In the genomic region with DNA sequence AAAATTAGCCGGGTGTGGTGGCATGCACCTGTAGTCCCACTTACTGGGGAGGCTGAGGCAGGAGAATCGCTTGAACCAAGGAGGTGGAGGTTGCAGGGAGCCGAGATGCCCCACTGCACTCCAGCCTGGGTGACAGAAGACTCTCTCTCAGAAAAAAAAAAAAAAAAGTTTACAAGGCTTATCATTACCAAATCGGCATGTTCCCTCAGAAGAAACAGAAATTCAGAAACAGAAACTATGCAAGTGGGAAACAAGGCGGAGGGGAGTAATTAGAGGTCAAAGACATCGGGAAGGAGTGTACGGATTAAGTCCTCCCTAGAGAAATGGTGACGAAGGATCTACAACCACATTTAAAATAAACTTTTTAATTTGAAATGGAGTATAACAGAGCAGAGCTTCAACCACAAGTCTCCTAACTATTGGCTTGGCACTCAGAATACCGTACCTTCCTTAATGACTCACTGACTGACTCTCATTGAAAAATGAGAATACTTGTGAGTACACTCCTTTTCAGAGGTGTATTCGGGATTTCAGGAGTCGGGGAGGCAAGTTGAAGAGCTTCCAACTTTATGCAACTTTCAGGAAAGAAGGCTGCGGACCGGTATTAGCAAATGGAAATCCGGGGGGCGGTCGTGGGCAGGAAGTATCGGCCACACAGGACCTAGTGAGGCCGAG, we compare ENCODE assay signal across 8 cellular contexts. TPM values are rescaled to one million over a fixed set of nuclear protein-coding genes. Genes with fewer than 3 reads are reported as not detected.
DNase-seq lines count a peak whose midpoint lies in the region; ATAC-seq and TF ChIP-seq lines count a peak whose summit lies in the region.

No MANE protein-coding gene starts in this region.

- no peak for TF ChIP-seq CTCF in GM06990 (IDR thresholded peaks at IDR 0.05; ENCODE audit: insufficient read depth, low read length, poor library complexity, severe bottlenecking)
- TF ChIP-seq CTCF in esophagus squamous epithelium (IDR thresholded peaks at IDR 0.05), result no peak
- no peak for TF ChIP-seq CTCF in neural cell (IDR thresholded peaks at IDR 0.05; ENCODE audit: poor library complexity, severe bottlenecking)

- H3K9ac ChIP-seq in neural cell (ENCODE audit: low read length), result peak overlapping the region; percentile 81

- ATAC-seq in HG03060 (IDR thresholded peaks at IDR 0.05; ENCODE audit: low read depth, unreplicated experiment) (peak; percentile 10), HG03378 (IDR thresholded peaks at IDR 0.05; ENCODE audit: unreplicated experiment) (no peak), HG03159 (IDR thresholded peaks at IDR 0.05; ENCODE audit: unreplicated experiment) (no peak)

- H3K4me3 ChIP-seq in GM06990 (replicated peaks; ENCODE audit: low read depth, low read length) (peak overlapping the region; percentile 93), esophagus squamous epithelium (peak overlapping the region; percentile 76 to 93 (median 87)), neural cell (ENCODE audit: low read length) (peak overlapping the region; percentile 85)

- intact Hi-C loops in esophagus squamous epithelium (cut with DNase I), result no loop called here

- no peaks in the 10 kb centered on the region for H3K79me2 ChIP-seq in neural cell (replicated peaks; ENCODE audit: insufficient read depth, low read length)

- H3K36me3 ChIP-seq in GM06990 (ENCODE audit: control insufficient read depth, insufficient read depth, low read length) (no peaks in the 10 kb centered on the region), esophagus squamous epithelium (peaks cover 0 to 23% (median 0%) of the 10 kb centered on the region in 3 donors), neural cell (ENCODE audit: insufficient read depth, low read length) (no peaks in the 10 kb centered on the region)

- H3K9me3 ChIP-seq in esophagus squamous epithelium (no peaks in the 10 kb centered on the region), neural cell (ENCODE audit: low read length) (no peaks in the 10 kb centered on the region)

- H3K9me2 ChIP-seq in neural cell (ENCODE audit: insufficient read depth, low read length), result no peaks in the 10 kb centered on the region

- H3K27me3 ChIP-seq in GM06990 (replicated peaks; ENCODE audit: control insufficient read depth, insufficient read depth, low read length) (no peaks in the 10 kb centered on the region), esophagus squamous epithelium (no peaks in the 10 kb centered on the region), neural cell (ENCODE audit: insufficient read depth, low read depth, low read length) (no peaks in the 10 kb centered on the region)

- no peak for TF ChIP-seq EP300 in neural cell (conservative IDR thresholded peaks at IDR 0.05; ENCODE audit: poor library complexity, severe bottlenecking)

- 10 to 12% methylated on average over 18 of the region's 18 CpGs for WGBS in esophagus squamous epithelium, 2 donors

- H3F3A ChIP-seq in neural cell (ENCODE audit: insufficient read depth, low read length, poor library complexity, severe bottlenecking), result no peaks in the 10 kb centered on the region

- peak overlapping the region; percentile 91 for H2AFZ ChIP-seq in neural cell (ENCODE audit: low read depth, low read length)

- H3K4me1 ChIP-seq in esophagus squamous epithelium, result peaks cover 0 to 19% (median 8%) of the 10 kb centered on the region in 3 donors

- H3K27ac ChIP-seq in esophagus squamous epithelium (peak overlapping the region; percentile 97 to 99 (median 98)), neural cell (ENCODE audit: low read length) (peak overlapping the region; percentile 61)

- H4K20me1 ChIP-seq in neural cell (ENCODE audit: insufficient read depth), result no peaks in the 10 kb centered on the region

- DNase-seq in GM06990 (ENCODE audit: extremely low read depth, insufficient read length) (peak; percentile 9), T1000 (lab: John Stamatoyannopoulos, UW) (peak; percentile 22), esophagus squamous epithelium (lab: John Stamatoyannopoulos, UW) (no peak), amygdala (lab: John Stamatoyannopoulos, UW) (no peak)

- H3K4me2 ChIP-seq in neural cell (ENCODE audit: low read length), result peak overlapping the region; percentile 76

- TF ChIP-seq RAD21 in neural cell (conservative IDR thresholded peaks at IDR 0.05), result no peak

- no peak for TF ChIP-seq POLR2A in esophagus squamous epithelium (IDR thresholded peaks at IDR 0.05)

TF ChIP-seq in neural cell, 6 proteins besides CTCF, POLR2A, EP300 and RAD21:
- no peak for TF ChIP-seq SMC3 (conservative IDR thresholded peaks at IDR 0.05; ENCODE audit: poor library complexity)
- TF ChIP-seq POLR2AphosphoS5 (IDR thresholded peaks at IDR 0.05), result no peak
- TF ChIP-seq, protein P1, sequence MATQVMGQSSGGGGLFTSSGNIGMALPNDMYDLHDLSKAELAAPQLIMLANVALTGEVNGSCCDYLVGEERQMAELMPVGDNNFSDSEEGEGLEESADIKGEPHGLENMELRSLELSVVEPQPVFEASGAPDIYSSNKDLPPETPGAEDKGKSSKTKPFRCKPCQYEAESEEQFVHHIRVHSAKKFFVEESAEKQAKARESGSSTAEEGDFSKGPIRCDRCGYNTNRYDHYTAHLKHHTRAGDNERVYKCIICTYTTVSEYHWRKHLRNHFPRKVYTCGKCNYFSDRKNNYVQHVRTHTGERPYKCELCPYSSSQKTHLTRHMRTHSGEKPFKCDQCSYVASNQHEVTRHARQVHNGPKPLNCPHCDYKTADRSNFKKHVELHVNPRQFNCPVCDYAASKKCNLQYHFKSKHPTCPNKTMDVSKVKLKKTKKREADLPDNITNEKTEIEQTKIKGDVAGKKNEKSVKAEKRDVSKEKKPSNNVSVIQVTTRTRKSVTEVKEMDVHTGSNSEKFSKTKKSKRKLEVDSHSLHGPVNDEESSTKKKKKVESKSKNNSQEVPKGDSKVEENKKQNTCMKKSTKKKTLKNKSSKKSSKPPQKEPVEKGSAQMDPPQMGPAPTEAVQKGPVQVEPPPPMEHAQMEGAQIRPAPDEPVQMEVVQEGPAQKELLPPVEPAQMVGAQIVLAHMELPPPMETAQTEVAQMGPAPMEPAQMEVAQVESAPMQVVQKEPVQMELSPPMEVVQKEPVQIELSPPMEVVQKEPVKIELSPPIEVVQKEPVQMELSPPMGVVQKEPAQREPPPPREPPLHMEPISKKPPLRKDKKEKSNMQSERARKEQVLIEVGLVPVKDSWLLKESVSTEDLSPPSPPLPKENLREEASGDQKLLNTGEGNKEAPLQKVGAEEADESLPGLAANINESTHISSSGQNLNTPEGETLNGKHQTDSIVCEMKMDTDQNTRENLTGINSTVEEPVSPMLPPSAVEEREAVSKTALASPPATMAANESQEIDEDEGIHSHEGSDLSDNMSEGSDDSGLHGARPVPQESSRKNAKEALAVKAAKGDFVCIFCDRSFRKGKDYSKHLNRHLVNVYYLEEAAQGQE (IDR thresholded peaks at IDR 0.05; ENCODE audit: borderline replicate concordance), result no peak
- TF ChIP-seq TAF1 (IDR thresholded peaks at IDR 0.05; ENCODE audit: low read depth), result no peak
- TF ChIP-seq MXI1 (conservative IDR thresholded peaks at IDR 0.05; ENCODE audit: poor library complexity, severe bottlenecking), result no peak
- TF ChIP-seq EZH2 (IDR thresholded peaks at IDR 0.05; ENCODE audit: borderline replicate concordance, insufficient read depth, low read length, poor library complexity, severe bottlenecking), result no peak

RNA-seq across cellular contexts. Expression of a gene that starts 0.9 kb away (rescaled TPM):
- total RNA-seq in esophagus squamous epithelium, result 10 to 100 TPM in 3 of 4 donors, 1 to 10 TPM in 1; 9.3 to 16.9 (median 13.0) TPM
- polyA plus RNA-seq in neural cell, result 3.7 and 5.7 TPM in 2 replicates
- 4.9 and 5.1 TPM in 2 replicates for polyA minus RNA-seq in neural cell

RNA-seq across cellular contexts. Expression of a gene that starts 1.0 kb away (rescaled TPM):
- 1 to 10 TPM; 2.0 to 6.9 (median 4.6) TPM for total RNA-seq in esophagus squamous epithelium
- polyA plus RNA-seq in neural cell, result 47.7 and 51.4 TPM in 2 replicates
- polyA minus RNA-seq in neural cell, result 26.3 and 35.2 TPM in 2 replicates

Comparison
In these comparisons a context has a peak if more than half of its experiments do, and no peak if none do; other contexts are left out.
1. DNase-seq: peak in GM06990 (single experiment) and T1000 (single experiment); none in esophagus squamous epithelium (single experiment) and amygdala (0 of 56).
2. Peak in every context shown above with its lines, with median percentiles within 50 percentile points of each other: H3K4me3 ChIP-seq.